18 cellular contexts compared by ENCODE assay signal in genomic region chrX:153864101-153864500, GRCh38. TPM values are rescaled to one million over a fixed set of nuclear protein-coding genes. Genes with fewer than 3 reads are reported as not detected.
DNase-seq lines count a peak whose midpoint lies in the region; ATAC-seq and TF ChIP-seq lines count a peak whose summit lies in the region.
"Had no signal": no experiment of that assay in that cellular context is flagged by ENCODE, and none has a peak within 500 bp of the region (broad histone marks: within the 10 kb centered on the region; RNA-seq: fewer than 3 reads in every experiment).

No MANE protein-coding gene starts in this region.

- TF ChIP-seq CTCF in heart left ventricle (IDR thresholded peaks at IDR 0.05) (no peak), osteoblast (IDR thresholded peaks at IDR 0.05; ENCODE audit: extremely low read depth, low read depth, low read length) (no peak)

- no peaks in the 10 kb centered on the region for H3K79me2 ChIP-seq in osteoblast (ENCODE audit: insufficient read depth, low read length)

- H3K27ac ChIP-seq in heart left ventricle, result no peak overlapping the region
- H3K27ac ChIP-seq in osteoblast (ENCODE audit: low read depth, low read length), result no peak overlapping the region
- H3K27ac ChIP-seq: 22Rv1, A549 had no signal

- no peak overlapping the region for H2AFZ ChIP-seq in osteoblast (ENCODE audit: low read length)

- intact Hi-C loops in cardiac septum (cut with DNase I) (no loop called here), heart left ventricle (cut with DNase I) (no loop called here)

- no peaks in the 10 kb centered on the region for H3K9me3 ChIP-seq in heart left ventricle
- no peaks in the 10 kb centered on the region for H3K9me3 ChIP-seq in osteoblast (ENCODE audit: low read depth, low read length)
- H3K9me3 ChIP-seq: A549, HAP-1 had no signal

- no peak for ATAC-seq in heart left ventricle
- ATAC-seq: A549 had no signal

- H3K36me3 ChIP-seq in heart left ventricle, result no peaks in the 10 kb centered on the region
- H3K36me3 ChIP-seq in H7 (replicated peaks; ENCODE audit: control insufficient read depth, insufficient read depth, low read length), result no peaks in the 10 kb centered on the region; the same call in 1 of the 2 replicates
- no peaks in the 10 kb centered on the region for H3K36me3 ChIP-seq in osteoblast (ENCODE audit: insufficient read depth, low read length)
- H3K36me3 ChIP-seq: HAP-1 had no signal

- H3K4me3 ChIP-seq in heart left ventricle, result no peak overlapping the region
- H3K4me3 ChIP-seq in H7 (ENCODE audit: insufficient read depth, low read depth, low read length), result no peak overlapping the region
- H3K4me3 ChIP-seq in osteoblast (ENCODE audit: insufficient read depth, low read length), result no peak overlapping the region
- H3K4me3 ChIP-seq: A549, HAP-1 had no signal

- WGBS in heart left ventricle, 4 donors, result 83 to 91% (median 86%) methylated on average over 10 of the region's 10 CpGs

- TF ChIP-seq POLR2A in heart left ventricle (IDR thresholded peaks at IDR 0.05), result no peak

- H3K4me2 ChIP-seq in osteoblast (ENCODE audit: insufficient read depth, low read length), result no peak overlapping the region
- H3K4me2 ChIP-seq: A549 had no signal

- no peaks in the 10 kb centered on the region for H3K4me1 ChIP-seq in heart left ventricle
- no peaks in the 10 kb centered on the region for H3K4me1 ChIP-seq in osteoblast (ENCODE audit: insufficient read depth, low read length)
- H3K4me1 ChIP-seq: A549, HAP-1 had no signal

- H3K27me3 ChIP-seq in heart left ventricle (peaks cover 0 to 25% (median 0%) of the 10 kb centered on the region in 9 donors), H7 (ENCODE audit: control insufficient read depth, insufficient read depth, low read length) (no peaks in the 10 kb centered on the region), osteoblast (ENCODE audit: insufficient read depth, low read length) (peaks cover 6% of the 10 kb centered on the region)

- DNase-seq in cardiac septum (ENCODE audit: low spot score), result peak; percentile 10
- no peak for DNase-seq in heart left ventricle
- DNase-seq in H7, result peak; percentile 39
- DNase-seq in osteoblast (ENCODE audit: insufficient read length, low spot score, missing footprints), result peak; percentile 51
- DNase-seq in activated CD8-positive, alpha-beta memory T cell treated with anti-CD3 and anti-CD28 coated beads, Interleukin-2, amount 50 U/mL, for 48 hours, result no peak
- DNase-seq in activated CD8-positive, alpha-beta memory T cell treated with anti-CD3 and anti-CD28 coated beads for 24 hours, result no peak
- DNase-seq in NCI-H526 treated with DMSO at 0.1 percent for 48 hours (lab: John Stamatoyannopoulos, UW), result no peak
- DNase-seq: AML-193; C1 segment of cervical spinal cord; CD4-positive, CD25-positive, alpha-beta regulatory T cell; CD8-positive, alpha-beta memory T cell; COR-L47; KG1 had no signal

- H4K20me1 ChIP-seq in osteoblast (ENCODE audit: insufficient read depth, low read length), result no peaks in the 10 kb centered on the region

RNA-seq across cellular contexts. Expression of gene L1CAM, which starts 21.9 kb away (rescaled TPM):
- total RNA-seq in cardiac septum (1.5 TPM), heart left ventricle (10 to 100 TPM in 1 of 9 donors, 1 to 10 TPM in 7, under 1 TPM in 1; 0.99 to 11.0 (median 3.1) TPM), osteoblast (under 0.01 TPM in 2 replicates)
- 1 to 10 TPM; 1.3 to 1.8 TPM for polyA plus RNA-seq in heart left ventricle
- 9.9 and 17.0 TPM in 2 replicates for total RNA-seq in H7 (2014; rRNA removed; shearing (Covaris generic))
- total RNA-seq: HT-29 had no signal

RNA-seq across cellular contexts. Expression of gene PDZD4, which starts 33.8 kb away (rescaled TPM):
- total RNA-seq in cardiac septum, result 4.1 TPM
- total RNA-seq in heart left ventricle, result 1 to 10 TPM; 1.7 to 4.0 (median 2.4) TPM
- 1 to 10 TPM; 1.7 to 2.4 TPM for polyA plus RNA-seq in heart left ventricle
- total RNA-seq in H7 (2014; rRNA removed; shearing (Covaris generic)), result 73.0 and 76.3 TPM in 2 replicates
- under 0.01 TPM in 2 replicates for total RNA-seq in osteoblast
- polyA plus RNA-seq: CD4-positive, CD25-positive, alpha-beta regulatory T cell had no signal

RNA-seq across cellular contexts. Expression of gene AVPR2, which starts 40.4 kb away (rescaled TPM):
- total RNA-seq in cardiac septum (3.3 TPM), heart left ventricle (10 to 100 TPM in 1 of 9 donors, 1 to 10 TPM in 8; 2.2 to 10.5 (median 3.0) TPM), osteoblast (not detected in 2 replicates)
- 1 to 10 TPM; 4.0 to 7.5 TPM for polyA plus RNA-seq in heart left ventricle
- total RNA-seq in H7 (2014; rRNA removed; shearing (Covaris generic)), result not detected in 2 replicates
- total RNA-seq: CD4-positive, CD25-positive, alpha-beta regulatory T cell; CD8-positive, alpha-beta memory T cell; H1; HT-29 had no signal
- polyA plus RNA-seq: A549; CD4-positive, CD25-positive, alpha-beta regulatory T cell; CD8-positive, alpha-beta memory T cell had no signal

Comparison
In these comparisons a context has a peak if more than half of its experiments do, and no peak if none do; other contexts are left out.
1. DNase-seq: peak in cardiac septum (single experiment), H7 (single experiment) and osteoblast (single experiment); none in heart left ventricle (0 of 5), activated CD8-positive, alpha-beta memory T cell treated with anti-CD3 and anti-CD28 coated beads, Interleukin-2, amount 50 U/mL, for 48 hours (single experiment), activated CD8-positive, alpha-beta memory T cell treated with anti-CD3 and anti-CD28 coated beads for 24 hours (single experiment) and NCI-H526 treated with DMSO at 0.1 percent for 48 hours (single experiment).
2. RNA of gene PDZD4, which starts 33.8 kb away (total RNA-seq): 73.0 to 76.3 TPM in H7; 4.1 TPM in cardiac septum (single experiment), 1.7 to 4.0 TPM in heart left ventricle and under 0.01 TPM in osteoblast; every median in the first group is over 10 times any median in the second.